In genomic region chr10:128956149-128956548, GRCh38 we compare ENCODE assay signal across 25 cellular contexts.
"Had no signal": no experiment of that assay in that cellular context is flagged by ENCODE, and none has a peak within 500 bp of the region (broad histone marks: within the 10 kb centered on the region; RNA-seq: fewer than 3 reads in every experiment).

No MANE protein-coding gene starts in this region.

- H3K36me3 ChIP-seq: neural progenitor cell, ovary, sigmoid colon, stomach, thoracic aorta, thyroid gland, tibial nerve, upper lobe of left lung, vagina had no signal

- H3K4me2 ChIP-seq: neural progenitor cell had no signal

- H3K4me1 ChIP-seq: neural progenitor cell, parathyroid adenoma, psoas muscle, sigmoid colon, stomach, thyroid gland, tibial nerve, upper lobe of left lung, vagina had no signal

- H3K79me2 ChIP-seq: parathyroid adenoma had no signal

- DNase-seq: naive thymus-derived CD4-positive, alpha-beta T cell; natural killer cell; occipital lobe; ovary; psoas muscle; right cardiac atrium; small intestine; stimulated activated CD4-positive, alpha-beta T cell treated with anti-CD3 and anti-CD28 coated beads, Interleukin-15, amount 100 ng/mL, for 24 hours; stimulated activated CD4-positive, alpha-beta T cell treated with anti-CD3 and anti-CD28 coated beads, Interleukin-2, amount 100 ng/mL, for 24 hours; stimulated activated CD4-positive, alpha-beta T cell treated with anti-CD3 and anti-CD28 coated beads, Interleukin-2, amount 100 ng/mL, for 48 hours; stimulated activated CD4-positive, alpha-beta T cell treated with anti-CD3 and anti-CD28 coated beads, Interleukin-4, amount 100 ng/mL, for 24 hours; stimulated activated naive B cell treated with anti-CD40 and anti-IgM and Interleukin-4, amounts not matched to agents 10 μg/mL and 1 μg/mL and 100 μg/mL, for 72 hours; stimulated activated naive CD4-positive, alpha-beta T cell treated with Interleukin-2 at 50 U/mL for 16 hours; stomach; thyroid gland; trophoblast cell; upper lobe of left lung had no signal

- H3K9ac ChIP-seq: neural progenitor cell, parathyroid adenoma had no signal

- ATAC-seq: naive thymus-derived CD4-positive, alpha-beta T cell; natural killer cell; psoas muscle; right cardiac atrium; stimulated activated effector memory CD8-positive, alpha-beta T cell treated with anti-CD3 and anti-CD28 coated beads, Interleukin-12 subunit alpha, Interleukin-12 subunit beta, amount 100 ng/mL, for 72 hours; stimulated activated naive B cell treated with anti-CD40 and anti-IgM and Interleukin-4, amounts not matched to agents 10 μg/mL and 1 μg/mL and 100 μg/mL, for 72 hours had no signal

- H3K27me3 ChIP-seq: neural progenitor cell, ovary, sigmoid colon, stomach, thyroid gland, tibial nerve, upper lobe of left lung, vagina had no signal

- H3K27ac ChIP-seq: neural progenitor cell, ovary, parathyroid adenoma, psoas muscle, sigmoid colon, stomach, thoracic aorta, thyroid gland, tibial nerve, upper lobe of left lung, vagina had no signal

- H2AFZ ChIP-seq: neural progenitor cell, parathyroid adenoma had no signal

- FAIRE-seq: small intestine, urothelium cell line had no signal

- H3K9me3 ChIP-seq: ovary, psoas muscle, sigmoid colon, stomach, thoracic aorta, thyroid gland, tibial nerve, upper lobe of left lung, vagina had no signal

- H3K4me3 ChIP-seq: neural progenitor cell, ovary, psoas muscle, sigmoid colon, stomach, thoracic aorta, thyroid gland, tibial nerve, upper lobe of left lung, vagina had no signal
